ENCODE assay signal across 20 cellular contexts in the genomic region with DNA sequence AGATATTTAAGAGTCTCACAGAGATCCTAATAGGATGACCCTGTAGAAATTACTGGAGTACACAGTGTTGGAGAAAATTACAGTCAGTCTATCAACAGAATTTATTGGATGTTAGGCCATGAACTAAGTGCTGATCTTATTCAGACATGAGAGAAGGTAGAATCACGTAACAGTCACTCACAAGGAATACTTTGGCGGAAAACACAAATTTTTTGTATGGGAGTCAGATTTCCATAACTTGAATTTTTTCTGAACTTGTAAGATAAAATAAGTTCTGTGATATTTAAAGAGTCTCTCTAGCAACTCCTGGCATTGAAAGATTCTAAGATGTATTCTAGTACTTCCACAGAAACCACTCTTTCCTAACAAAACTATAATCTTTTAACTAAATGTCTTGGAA.
"Had no signal": no experiment of that assay in that cellular context is flagged by ENCODE, and none has a peak within 500 bp of the region (broad histone marks: within the 10 kb centered on the region; RNA-seq: fewer than 3 reads in every experiment).

No MANE protein-coding gene starts in this region.

- H3K9me3 ChIP-seq: colonic mucosa, gastroesophageal sphincter, left lung, lower lobe of right lung, neutrophil, ovary, tibial artery, upper lobe of left lung, vagina had no signal

- ATAC-seq: left lung; lower lobe of right lung; naive thymus-derived CD4-positive, alpha-beta T cell; stimulated activated effector memory CD8-positive, alpha-beta T cell treated with anti-CD3 and anti-CD28 coated beads, Interleukin-12 subunit alpha, Interleukin-12 subunit beta, amount 100 ng/mL, for 72 hours; stimulated activated naive CD8-positive, alpha-beta T cell treated with anti-CD3 and anti-CD28 coated beads, Interleukin-15, Interleukin-2, amounts not matched to agents 100 U/mL and 50 U/mL, for 24 hours had no signal

- H3K27ac ChIP-seq: colonic mucosa, gastroesophageal sphincter, left lung, lower lobe of right lung, neutrophil, ovary, tibial artery, upper lobe of left lung, vagina had no signal

- DNase-seq: cerebellar nuclear complex; colonic mucosa; dermis blood vessel endothelial cell; foreskin fibroblast; glutamatergic neuron; immature natural killer cell; left lung; lower lobe of right lung; naive thymus-derived CD4-positive, alpha-beta T cell; ovary; right cardiac atrium; stimulated activated CD4-positive, alpha-beta T cell treated with anti-CD3 and anti-CD28 coated beads, Interleukin-4, amount 100 ng/mL, for 1 hour; stimulated activated CD8-positive, alpha-beta memory T cell treated with anti-CD3 and anti-CD28 coated beads, Interleukin-4, amount 100 ng/mL, for 48 hours; stimulated activated naive CD8-positive, alpha-beta T cell treated with anti-CD3 and anti-CD28 coated beads, Interleukin-15, Interleukin-2, amounts not matched to agents 100 U/mL and 50 U/mL, for 24 hours; tibial artery; upper lobe of left lung had no signal

- H3K36me3 ChIP-seq: colonic mucosa, gastroesophageal sphincter, left lung, lower lobe of right lung, neutrophil, ovary, tibial artery, upper lobe of left lung, vagina had no signal

- H3K4me1 ChIP-seq: colonic mucosa, left lung, lower lobe of right lung, upper lobe of left lung had no signal

- H3K4me3 ChIP-seq: colonic mucosa, gastroesophageal sphincter, left lung, lower lobe of right lung, ovary, tibial artery, upper lobe of left lung, vagina had no signal

- H3K27me3 ChIP-seq: colonic mucosa, gastroesophageal sphincter, left lung, neutrophil, ovary, tibial artery, upper lobe of left lung, vagina had no signal
